In the genomic region with DNA sequence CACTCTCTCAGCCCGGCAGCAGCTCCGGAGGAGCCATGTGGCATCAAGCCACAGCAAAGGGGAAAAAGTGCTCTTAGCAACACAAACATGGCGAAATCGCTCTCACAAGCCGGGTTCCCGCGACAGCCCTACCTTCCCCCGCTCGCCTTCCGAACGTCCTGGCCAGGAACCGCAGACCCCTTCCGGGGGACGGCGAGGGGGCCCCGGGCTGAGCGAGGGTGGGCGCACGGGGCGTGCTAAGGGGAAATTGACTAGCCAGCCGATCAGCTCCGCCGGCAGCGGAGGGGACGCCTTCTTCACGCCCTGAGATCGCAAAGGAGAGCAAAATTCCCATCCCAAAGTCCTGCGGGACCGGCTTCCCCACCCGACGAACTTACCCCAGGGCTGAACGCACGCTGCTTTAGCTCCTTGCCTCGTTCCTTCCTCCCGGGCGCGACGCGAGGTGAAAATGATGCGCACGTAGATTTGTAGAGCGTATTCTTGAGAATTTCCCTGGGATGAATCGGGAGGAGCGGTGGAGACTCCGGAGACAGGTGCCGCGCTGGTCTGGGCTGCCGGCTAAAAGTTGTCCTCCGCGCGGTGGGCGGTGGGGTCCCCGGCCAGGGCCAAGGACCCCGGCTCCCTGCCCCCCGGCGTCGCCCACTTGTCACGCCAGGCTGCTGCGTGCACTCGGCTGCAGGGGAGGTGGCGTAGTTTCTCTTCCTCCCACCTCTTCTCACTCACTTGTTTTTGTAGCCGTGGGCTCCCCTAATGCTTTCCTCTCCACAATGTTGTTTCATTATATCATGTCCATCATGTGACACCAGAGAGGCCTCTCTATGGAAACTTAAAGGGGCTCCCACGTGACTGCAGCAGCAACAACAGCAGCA, we compare ENCODE assay signal across 1 cellular context.
TF ChIP-seq lines count a peak whose summit lies in the region.

No MANE protein-coding gene starts in this region.

TF ChIP-seq in GM12878, 131 proteins besides CTCF, POLR2A, EP300 and RAD21 (continued from another document):
- TF ChIP-seq, protein P1, sequence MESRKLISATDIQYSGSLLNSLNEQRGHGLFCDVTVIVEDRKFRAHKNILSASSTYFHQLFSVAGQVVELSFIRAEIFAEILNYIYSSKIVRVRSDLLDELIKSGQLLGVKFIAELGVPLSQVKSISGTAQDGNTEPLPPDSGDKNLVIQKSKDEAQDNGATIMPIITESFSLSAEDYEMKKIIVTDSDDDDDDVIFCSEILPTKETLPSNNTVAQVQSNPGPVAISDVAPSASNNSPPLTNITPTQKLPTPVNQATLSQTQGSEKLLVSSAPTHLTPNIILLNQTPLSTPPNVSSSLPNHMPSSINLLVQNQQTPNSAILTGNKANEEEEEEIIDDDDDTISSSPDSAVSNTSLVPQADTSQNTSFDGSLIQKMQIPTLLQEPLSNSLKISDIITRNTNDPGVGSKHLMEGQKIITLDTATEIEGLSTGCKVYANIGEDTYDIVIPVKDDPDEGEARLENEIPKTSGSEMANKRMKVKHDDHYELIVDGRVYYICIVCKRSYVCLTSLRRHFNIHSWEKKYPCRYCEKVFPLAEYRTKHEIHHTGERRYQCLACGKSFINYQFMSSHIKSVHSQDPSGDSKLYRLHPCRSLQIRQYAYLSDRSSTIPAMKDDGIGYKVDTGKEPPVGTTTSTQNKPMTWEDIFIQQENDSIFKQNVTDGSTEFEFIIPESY (IDR thresholded peaks at IDR 0.05): no peak
- TF ChIP-seq SMC3 (IDR thresholded peaks at IDR 0.05; ENCODE audit: borderline replicate concordance, low read length): 0 out of 2 replicates have a peak, but pooled peaks have one; percentile 2
- TF ChIP-seq SMAD1 (IDR thresholded peaks at IDR 0.05; ENCODE audit: low read depth, partially characterized antibody): no peak
- no peak for TF ChIP-seq HDAC2 (IDR thresholded peaks at IDR 0.05)
- peak; percentile 69; the same call in 1 of the 3 replicates for TF ChIP-seq POU2F2 (IDR thresholded peaks at IDR 0.05; ENCODE audit: borderline replicate concordance, low read depth, low read length)
- peak; percentile 84; the same call in 1 of the 2 replicates for TF ChIP-seq POLR2AphosphoS2 (IDR thresholded peaks at IDR 0.05; ENCODE audit: low read depth, low read length)
- TF ChIP-seq, protein P2, sequence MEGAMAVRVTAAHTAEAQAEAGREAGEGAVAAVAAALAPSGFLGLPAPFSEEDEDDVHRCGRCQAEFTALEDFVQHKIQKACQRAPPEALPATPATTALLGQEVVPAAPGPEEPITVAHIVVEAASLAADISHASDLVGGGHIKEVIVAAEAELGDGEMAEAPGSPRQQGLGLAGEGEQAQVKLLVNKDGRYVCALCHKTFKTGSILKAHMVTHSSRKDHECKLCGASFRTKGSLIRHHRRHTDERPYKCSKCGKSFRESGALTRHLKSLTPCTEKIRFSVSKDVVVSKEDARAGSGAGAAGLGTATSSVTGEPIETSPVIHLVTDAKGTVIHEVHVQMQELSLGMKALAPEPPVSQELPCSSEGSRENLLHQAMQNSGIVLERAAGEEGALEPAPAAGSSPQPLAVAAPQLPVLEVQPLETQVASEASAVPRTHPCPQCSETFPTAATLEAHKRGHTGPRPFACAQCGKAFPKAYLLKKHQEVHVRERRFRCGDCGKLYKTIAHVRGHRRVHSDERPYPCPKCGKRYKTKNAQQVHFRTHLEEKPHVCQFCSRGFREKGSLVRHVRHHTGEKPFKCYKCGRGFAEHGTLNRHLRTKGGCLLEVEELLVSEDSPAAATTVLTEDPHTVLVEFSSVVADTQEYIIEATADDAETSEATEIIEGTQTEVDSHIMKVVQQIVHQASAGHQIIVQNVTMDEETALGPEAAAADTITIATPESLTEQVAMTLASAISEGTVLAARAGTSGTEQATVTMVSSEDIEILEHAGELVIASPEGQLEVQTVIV (IDR thresholded peaks at IDR 0.05; ENCODE audit: borderline replicate concordance, partially characterized antibody): no peak
- peak; percentile 95 for TF ChIP-seq TBL1XR1 (IDR thresholded peaks at IDR 0.05; ENCODE audit: low read depth, low read length)
- TF ChIP-seq RUNX3 (IDR thresholded peaks at IDR 0.05; ENCODE audit: low read length): peak; percentile 61
- TF ChIP-seq LARP7 (IDR thresholded peaks at IDR 0.05): peak; percentile 47
